Comparison of ENCODE assay signal across 1 cellular context in genomic region chr2:113858764-113859163, GRCh38.
TF ChIP-seq lines count a peak whose summit lies in the region.

No MANE protein-coding gene starts in this region.

TF ChIP-seq in SK-N-SH, 30 proteins besides CTCF, POLR2A, EP300 and RAD21 (continued from another document):
- TF ChIP-seq, protein P1, sequence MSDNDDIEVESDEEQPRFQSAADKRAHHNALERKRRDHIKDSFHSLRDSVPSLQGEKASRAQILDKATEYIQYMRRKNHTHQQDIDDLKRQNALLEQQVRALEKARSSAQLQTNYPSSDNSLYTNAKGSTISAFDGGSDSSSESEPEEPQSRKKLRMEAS (IDR thresholded peaks at IDR 0.05; ENCODE audit: low read depth), result 0 out of 2 replicates have a peak, but pooled peaks have one; percentile 47
- TF ChIP-seq TAF1 (IDR thresholded peaks at IDR 0.05; ENCODE audit: borderline replicate concordance, low read depth, low read length) (no peak), NFIC (IDR thresholded peaks at IDR 0.05; ENCODE audit: borderline replicate concordance) (no peak; the same call in 1 of the 2 replicates), RXRA (IDR thresholded peaks at IDR 0.05; ENCODE audit: borderline replicate concordance, low read depth) (no peak), TCF12 (IDR thresholded peaks at IDR 0.05) (peak; percentile 33; the same call in 1 of the 2 replicates), FOXM1 (IDR thresholded peaks at IDR 0.05; ENCODE audit: low read depth) (no peak), FOXJ3 (CRISPR knock-in tag; IDR thresholded peaks at IDR 0.05) (no peak), JUND (IDR thresholded peaks at IDR 0.05) (peak; percentile 76), ZBTB33 (IDR thresholded peaks at IDR 0.05; ENCODE audit: borderline replicate concordance, low read depth) (no peak), POLR2AphosphoS5 (IDR thresholded peaks at IDR 0.05; ENCODE audit: low read depth, low read length) (no peak), TEAD4 (IDR thresholded peaks at IDR 0.05; ENCODE audit: borderline replicate concordance, insufficient read depth) (no peak), ELF1 (IDR thresholded peaks at IDR 0.05) (no peak), IRF3 (IDR thresholded peaks at IDR 0.05; ENCODE audit: low read depth, low read length) (no peak), PBX3 (IDR thresholded peaks at IDR 0.05) (0 out of 2 replicates have a peak, but pooled peaks have one; percentile 18), RFX5 (IDR thresholded peaks at IDR 0.05; ENCODE audit: low read length) (no peak)
- TF ChIP-seq, protein P2, sequence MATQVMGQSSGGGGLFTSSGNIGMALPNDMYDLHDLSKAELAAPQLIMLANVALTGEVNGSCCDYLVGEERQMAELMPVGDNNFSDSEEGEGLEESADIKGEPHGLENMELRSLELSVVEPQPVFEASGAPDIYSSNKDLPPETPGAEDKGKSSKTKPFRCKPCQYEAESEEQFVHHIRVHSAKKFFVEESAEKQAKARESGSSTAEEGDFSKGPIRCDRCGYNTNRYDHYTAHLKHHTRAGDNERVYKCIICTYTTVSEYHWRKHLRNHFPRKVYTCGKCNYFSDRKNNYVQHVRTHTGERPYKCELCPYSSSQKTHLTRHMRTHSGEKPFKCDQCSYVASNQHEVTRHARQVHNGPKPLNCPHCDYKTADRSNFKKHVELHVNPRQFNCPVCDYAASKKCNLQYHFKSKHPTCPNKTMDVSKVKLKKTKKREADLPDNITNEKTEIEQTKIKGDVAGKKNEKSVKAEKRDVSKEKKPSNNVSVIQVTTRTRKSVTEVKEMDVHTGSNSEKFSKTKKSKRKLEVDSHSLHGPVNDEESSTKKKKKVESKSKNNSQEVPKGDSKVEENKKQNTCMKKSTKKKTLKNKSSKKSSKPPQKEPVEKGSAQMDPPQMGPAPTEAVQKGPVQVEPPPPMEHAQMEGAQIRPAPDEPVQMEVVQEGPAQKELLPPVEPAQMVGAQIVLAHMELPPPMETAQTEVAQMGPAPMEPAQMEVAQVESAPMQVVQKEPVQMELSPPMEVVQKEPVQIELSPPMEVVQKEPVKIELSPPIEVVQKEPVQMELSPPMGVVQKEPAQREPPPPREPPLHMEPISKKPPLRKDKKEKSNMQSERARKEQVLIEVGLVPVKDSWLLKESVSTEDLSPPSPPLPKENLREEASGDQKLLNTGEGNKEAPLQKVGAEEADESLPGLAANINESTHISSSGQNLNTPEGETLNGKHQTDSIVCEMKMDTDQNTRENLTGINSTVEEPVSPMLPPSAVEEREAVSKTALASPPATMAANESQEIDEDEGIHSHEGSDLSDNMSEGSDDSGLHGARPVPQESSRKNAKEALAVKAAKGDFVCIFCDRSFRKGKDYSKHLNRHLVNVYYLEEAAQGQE (IDR thresholded peaks at IDR 0.05; ENCODE audit: low read depth, low read length), result no peak
